23 cellular contexts compared by ENCODE assay signal in the genomic region with DNA sequence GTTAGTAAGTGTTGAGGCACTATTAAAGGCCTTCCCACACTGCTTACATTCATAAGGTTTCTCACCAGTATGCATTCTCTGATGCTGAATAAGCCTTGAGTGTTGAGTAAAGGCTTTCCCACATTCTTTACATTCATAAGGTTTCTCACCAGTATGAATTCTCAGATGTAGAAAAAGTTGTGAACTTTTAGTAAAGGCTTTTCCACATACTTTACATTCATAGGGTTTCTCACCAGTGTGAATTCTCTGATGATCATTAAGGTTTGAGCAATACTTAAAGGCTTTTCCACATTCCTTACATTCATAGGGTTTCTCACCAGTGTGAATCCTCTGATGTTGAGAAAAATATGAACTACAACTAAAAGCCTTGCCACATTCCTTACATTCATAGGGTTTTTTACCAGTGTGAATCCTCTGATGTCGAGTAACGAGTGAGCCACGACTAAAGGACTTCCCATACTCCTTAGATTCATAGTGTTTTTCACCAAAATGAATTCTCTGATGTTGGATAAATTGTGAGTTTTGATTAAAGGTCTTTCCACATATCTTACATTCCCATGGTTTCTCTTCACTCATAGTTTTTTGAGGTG. TPM values are rescaled to one million over a fixed set of nuclear protein-coding genes. Genes with fewer than 3 reads are reported as not detected.
DNase-seq lines count a peak whose midpoint lies in the region; ATAC-seq and TF ChIP-seq lines count a peak whose summit lies in the region.
"Had no signal": no experiment of that assay in that cellular context is flagged by ENCODE, and none has a peak within 500 bp of the region (broad histone marks: within the 10 kb centered on the region; RNA-seq: fewer than 3 reads in every experiment).

No MANE protein-coding gene starts in this region.

- H2BK120ac ChIP-seq in mesendoderm (ENCODE audit: low read depth, low read length), result no peak overlapping the region

- in situ Hi-C loops in gastrocnemius medialis (cut with MboI; ENCODE audit: low sequenced_read_pairs in 4 of 4) (no loop called here), brain microvascular endothelial cell (cut with HindIII; ENCODE audit: low pct_ligation_motif_present, low sequenced_read_pairs) (no loop called here)

- H3K36me3 ChIP-seq in CD8-positive, alpha-beta memory T cell (ENCODE audit: insufficient read depth, low read length), result peaks cover 33% of the 10 kb centered on the region
- peaks cover 9% of the 10 kb centered on the region for H3K36me3 ChIP-seq in mesendoderm (ENCODE audit: control insufficient read depth, insufficient read depth, low read length)
- H3K36me3 ChIP-seq in vagina, result peaks cover 20 to 86% of the 10 kb centered on the region in 2 donors
- peaks cover 40 to 88% of the 10 kb centered on the region in 2 donors for H3K36me3 ChIP-seq in gastrocnemius medialis
- H3K36me3 ChIP-seq in brain microvascular endothelial cell (replicated peaks), result peaks cover 15% of the 10 kb centered on the region
- H3K36me3 ChIP-seq: uterus had no signal

- no peak overlapping the region for H4K8ac ChIP-seq in mesendoderm (ENCODE audit: low read depth, low read length)

- H3K56ac ChIP-seq in mesendoderm (ENCODE audit: low read length), result no peak overlapping the region

- H3K27me3 ChIP-seq in CD8-positive, alpha-beta memory T cell (ENCODE audit: insufficient read depth, low read length, poor library complexity, severe bottlenecking), result no peaks in the 10 kb centered on the region
- H3K27me3 ChIP-seq in mesendoderm (ENCODE audit: insufficient read depth, low read length, poor library complexity) (no peaks in the 10 kb centered on the region), vagina (no peaks in the 10 kb centered on the region), gastrocnemius medialis (peaks cover 0 to 5% (median 0%) of the 10 kb centered on the region in 3 donors), brain microvascular endothelial cell (replicated peaks) (no peaks in the 10 kb centered on the region)
- H3K27me3 ChIP-seq: uterus had no signal

- CTCF ChIA-PET in CD8-positive, alpha-beta memory T cell (lab: Charles Lee), result no interaction called here

- WGBS in mesendoderm (ENCODE audit: extremely low coverage, insufficient coverage, low lambda C conversion rate), result no CpG with 5 or more reads among the region's 3 CpGs

- no peak overlapping the region for H3K9ac ChIP-seq in mesendoderm (ENCODE audit: low read length)
- H3K9ac ChIP-seq: parathyroid adenoma had no signal

- H3K79me1 ChIP-seq in mesendoderm (ENCODE audit: low read length), result no peaks in the 10 kb centered on the region

- H3K27me3 Mint-ChIP-seq in CD8-positive, alpha-beta memory T cell, result no peaks in the 10 kb centered on the region
- H3K27me3 Mint-ChIP-seq: activated CD8-positive, alpha-beta T cell treated with anti-CD3 and anti-CD28 coated beads for 36 hours had no signal

- H3K4me2 ChIP-seq in mesendoderm (ENCODE audit: low read length), result no peak overlapping the region
- H3K4me2 ChIP-seq: PC-9 had no signal

- H3K4me1 ChIP-seq in CD8-positive, alpha-beta memory T cell (ENCODE audit: insufficient read depth, low read length), result no peaks in the 10 kb centered on the region
- H3K4me1 ChIP-seq in mesendoderm (ENCODE audit: control insufficient read depth, low read depth, low read length) (no peaks in the 10 kb centered on the region), vagina (no peaks in the 10 kb centered on the region), gastrocnemius medialis (no peaks in the 10 kb centered on the region)
- H3K4me1 ChIP-seq: parathyroid adenoma, uterus had no signal

- H4K5ac ChIP-seq in mesendoderm (ENCODE audit: low read length), result no peak overlapping the region

- H3K4me3 Mint-ChIP-seq in CD8-positive, alpha-beta memory T cell, result no peak overlapping the region
- H3K4me3 Mint-ChIP-seq: activated CD8-positive, alpha-beta T cell treated with anti-CD3 and anti-CD28 coated beads for 36 hours; mesothelial cell of epicardium had no signal

- H2BK15ac ChIP-seq in mesendoderm (replicated peaks; ENCODE audit: low read depth), result no peak overlapping the region

- no peak for TF ChIP-seq POLR2A in vagina (IDR thresholded peaks at IDR 0.05)
- no peak for TF ChIP-seq POLR2A in gastrocnemius medialis (IDR thresholded peaks at IDR 0.05)

- H3K4ac ChIP-seq in mesendoderm (ENCODE audit: low read depth, low read length), result no peak overlapping the region

- intact Hi-C loops in vagina (cut with DNase I), result no loop called here
- intact Hi-C loops in gastrocnemius medialis (cut with DNase I; ENCODE audit: low total_unique reads), result no loop called here

- peaks cover 74% of the 10 kb centered on the region for H3K9me3 ChIP-seq in CD8-positive, alpha-beta memory T cell (ENCODE audit: low read length)
- peaks cover 88% of the 10 kb centered on the region for H3K9me3 ChIP-seq in vagina
- H3K9me3 ChIP-seq in gastrocnemius medialis, result peaks cover 40 to 100% (median 76%) of the 10 kb centered on the region in 3 donors

- H3K4me3 ChIP-seq in CD8-positive, alpha-beta memory T cell (ENCODE audit: low read length), result peak overlapping the region; percentile 28
- H3K4me3 ChIP-seq in mesendoderm (ENCODE audit: low read length) (peak overlapping the region; percentile 34), vagina (no peak overlapping the region), gastrocnemius medialis (peak overlapping the region in 2 of 4 donors; percentile 6 to 41), brain microvascular endothelial cell (ENCODE audit: low read depth, low read length) (no peak overlapping the region)
- H3K4me3 ChIP-seq: PC-9, uterus had no signal

- POLR2A ChIA-PET in CD8-positive, alpha-beta memory T cell (lab: Charles Lee), result no interaction called here

- H2BK5ac ChIP-seq in mesendoderm (ENCODE audit: low read length), result no peak overlapping the region

- no peak overlapping the region for H3K27ac Mint-ChIP-seq in CD8-positive, alpha-beta memory T cell
- H3K27ac Mint-ChIP-seq: activated CD8-positive, alpha-beta T cell treated with anti-CD3 and anti-CD28 coated beads for 36 hours; mesothelial cell of epicardium had no signal

- no peak for DNase-seq in CD8-positive, alpha-beta memory T cell
- DNase-seq in amniotic epithelial cell (ENCODE audit: low read depth), result peak; percentile 5
- peak; percentile 26 for DNase-seq in mesendoderm
- no peak for DNase-seq in vagina (ENCODE audit: extremely low spot score in 2 of 2)
- DNase-seq in gastrocnemius medialis, result no peak
- DNase-seq in brain microvascular endothelial cell, result no peak
- DNase-seq: ACHN; activated CD4-positive, CD25-positive, alpha-beta regulatory T cell treated with anti-CD3 and anti-CD28 coated beads, Interleukin-2, amount 50 U/mL, for 72 hours; activated CD8-positive, alpha-beta T cell treated with anti-CD3 and anti-CD28 coated beads for 36 hours; activated gamma-delta T cell; activated T-cell treated with anti-CD3 and anti-CD28 coated beads for 4 hours; IMR-90; NCI-H1105 treated with DMSO at 0.1 percent for 48 hours; NCI-H446; PC-9; SIG-M5; substantia nigra; uterus had no signal

- no peaks in the 10 kb centered on the region for H3K79me2 ChIP-seq in mesendoderm (ENCODE audit: control insufficient read depth, insufficient read depth, low read length)
- H3K79me2 ChIP-seq: parathyroid adenoma had no signal

- no peak for ATAC-seq in gastrocnemius medialis
- ATAC-seq: activated CD8-positive, alpha-beta T cell treated with anti-CD3 and anti-CD28 coated beads for 36 hours; sciatic nerve had no signal

- H3K27ac ChIP-seq in CD8-positive, alpha-beta memory T cell (ENCODE audit: low read depth, low read length), result no peak overlapping the region
- H3K27ac ChIP-seq in mesendoderm (ENCODE audit: low read depth, low read length) (no peak overlapping the region), vagina (no peak overlapping the region), gastrocnemius medialis (no peak overlapping the region), brain microvascular endothelial cell (no peak overlapping the region)
- H3K27ac ChIP-seq: C4-2B, HL-60, parathyroid adenoma, PC-9, uterus had no signal

- peaks cover 0 to 2% (median 0%) of the 10 kb centered on the region in 3 donors for H3K4me1 Mint-ChIP-seq in CD8-positive, alpha-beta memory T cell
- H3K4me1 Mint-ChIP-seq: mesothelial cell of epicardium had no signal

- no peak overlapping the region for H3K18ac ChIP-seq in mesendoderm (ENCODE audit: low read length)

- no peak overlapping the region for H3K23ac ChIP-seq in mesendoderm (ENCODE audit: low read length)

- no peak for TF ChIP-seq CTCF in vagina (IDR thresholded peaks at IDR 0.05)
- no peak for TF ChIP-seq CTCF in gastrocnemius medialis (IDR thresholded peaks at IDR 0.05 in 4 of 5, conservative IDR thresholded peaks at IDR 0.05 in 1 of 5)
- no peak for TF ChIP-seq CTCF in brain microvascular endothelial cell (IDR thresholded peaks at IDR 0.05; ENCODE audit: low read depth, low read length, missing control alignments)

- H3K9me3 Mint-ChIP-seq in CD8-positive, alpha-beta memory T cell, result peaks cover 56 to 95% (median 88%) of the 10 kb centered on the region in 5 donors

- H3K36me3 Mint-ChIP-seq in CD8-positive, alpha-beta memory T cell, result peaks cover 36 to 79% (median 70%) of the 10 kb centered on the region in 3 donors

- no peak overlapping the region for H2AK5ac ChIP-seq in mesendoderm (ENCODE audit: low read length)

RNA-seq across cellular contexts. Expression of gene ZNF829, which starts 24.2 kb away (rescaled TPM):
- total RNA-seq in CD8-positive, alpha-beta memory T cell, result 1 to 10 TPM; 5.9 to 7.7 TPM
- polyA plus RNA-seq in CD8-positive, alpha-beta memory T cell, result 4.9 TPM
- 4.7 TPM for polyA plus RNA-seq in mesendoderm (2013, experiment 1 of 2)
- 5.0 TPM for polyA plus RNA-seq in mesendoderm (2013, experiment 2 of 2)
- 2.0 TPM for total RNA-seq in vagina
- total RNA-seq in gastrocnemius medialis, result 1 to 10 TPM in 2 of 4 donors, under 1 TPM in 2; 0.97 to 1.5 (median 1.2) TPM

RNA-seq across cellular contexts. Expression of gene ZNF568, which starts 24.3 kb away (rescaled TPM):
- total RNA-seq in CD8-positive, alpha-beta memory T cell, result 10 to 100 TPM in 1 of 2 experiments, 1 to 10 TPM in 1; 8.7 to 10.4 TPM
- 10.9 TPM for polyA plus RNA-seq in CD8-positive, alpha-beta memory T cell
- polyA plus RNA-seq in mesendoderm (2013, experiment 1 of 2), result 3.1 TPM
- 3.0 TPM for polyA plus RNA-seq in mesendoderm (2013, experiment 2 of 2)
- total RNA-seq in vagina (4.4 TPM), gastrocnemius medialis (10 to 100 TPM in 1 of 4 donors, 1 to 10 TPM in 3; 3.0 to 10.2 (median 5.4) TPM)

RNA-seq across cellular contexts. Expression of gene ZNF345, which starts 41.2 kb away (rescaled TPM):
- 1 to 10 TPM; 3.9 to 4.9 TPM for total RNA-seq in CD8-positive, alpha-beta memory T cell
- 5.2 TPM for polyA plus RNA-seq in CD8-positive, alpha-beta memory T cell
- 3.5 TPM for polyA plus RNA-seq in mesendoderm (2013, experiment 1 of 2)
- polyA plus RNA-seq in mesendoderm (2013, experiment 2 of 2), result 3.3 TPM
- total RNA-seq in vagina (6.9 TPM), gastrocnemius medialis (1 to 10 TPM in 1 of 4 donors, under 1 TPM in 3; 0.36 to 3.9 (median 0.51) TPM)

RNA-seq across cellular contexts. Expression of gene ZNF790, which starts 53.7 kb away (rescaled TPM):
- 1 to 10 TPM; 6.4 to 7.0 TPM for total RNA-seq in CD8-positive, alpha-beta memory T cell
- polyA plus RNA-seq in CD8-positive, alpha-beta memory T cell, result 6.8 TPM
- 2.8 TPM for polyA plus RNA-seq in mesendoderm (2013, experiment 1 of 2)
- 3.2 TPM for polyA plus RNA-seq in mesendoderm (2013, experiment 2 of 2)
- total RNA-seq in vagina (2.5 TPM), gastrocnemius medialis (1 to 10 TPM; 2.4 to 8.1 (median 5.2) TPM)

Comparison
In these comparisons a context has a peak if more than half of its experiments do, and no peak if none do; other contexts are left out.
1. DNase-seq: peak in amniotic epithelial cell (single experiment) and mesendoderm (single experiment); none in CD8-positive, alpha-beta memory T cell (0 of 5), vagina (0 of 2), gastrocnemius medialis (0 of 2) and brain microvascular endothelial cell (single experiment).
2. H3K4me3 ChIP-seq: peak in CD8-positive, alpha-beta memory T cell (single experiment) and mesendoderm (single experiment); none in vagina (0 of 2) and brain microvascular endothelial cell (single experiment).